In genomic region chr1:40039245-40039756, GRCh38 we compare ENCODE assay signal across 8 cellular contexts. TPM values are rescaled to one million over a fixed set of nuclear protein-coding genes. Genes with fewer than 3 reads are reported as not detected.
DNase-seq lines count a peak whose midpoint lies in the region; ATAC-seq and TF ChIP-seq lines count a peak whose summit lies in the region.

No MANE protein-coding gene starts in this region.

- peak overlapping the region; percentile 90 for H3K4me2 ChIP-seq in GM23248 (ENCODE audit: unreplicated experiment)

- H3K36me3 ChIP-seq in GM23248 (ENCODE audit: low read depth) (no peaks in the 10 kb centered on the region), body of pancreas (replicated peaks in 1 of 2; ENCODE audit: insufficient read depth in 1 of 2, low read depth in 2 of 2) (no peaks in the 10 kb centered on the region)

- H3K4me1 ChIP-seq in GM23248 (ENCODE audit: insufficient read depth) = peaks cover 46% of the 10 kb centered on the region
- H3K4me1 ChIP-seq in body of pancreas = peaks cover 43% of the 10 kb centered on the region

- H3K27me3 ChIP-seq in GM23248 (replicated peaks; ENCODE audit: insufficient read depth) = no peaks in the 10 kb centered on the region
- H3K27me3 ChIP-seq in body of pancreas = no peaks in the 10 kb centered on the region

- peak; percentile 56 for DNase-seq in DMS114 treated with DMSO at 0.1 percent for 48 hours (lab: John Stamatoyannopoulos, UW; ENCODE audit: unreplicated experiment)
- DNase-seq in GM23248 = no peak
- DNase-seq in NCI-H345 (lab: John Stamatoyannopoulos, UW) = peak; percentile 58
- DNase-seq in body of pancreas = peak in 3 of 4 donors; percentile 46 to 58 (median 47)
- no peak for DNase-seq in left lobe of liver (ENCODE audit: low spot score)
- DNase-seq in substantia nigra (lab: John Stamatoyannopoulos, UW) = peak in 6 of 49 donors; percentile 23 to 76 (median 49)

- H3K9me3 ChIP-seq in GM23248 (ENCODE audit: low read depth) = no peaks in the 10 kb centered on the region
- H3K9me3 ChIP-seq in body of pancreas = no peaks in the 10 kb centered on the region

- H4K20me1 ChIP-seq in GM23248 (ENCODE audit: insufficient read depth) = peaks cover 6% of the 10 kb centered on the region; the same call in 1 of the 2 replicates

- H3K79me2 ChIP-seq in GM23248 (ENCODE audit: insufficient read depth) = peaks cover 38% of the 10 kb centered on the region

- H3F3A ChIP-seq in GM23248 (ENCODE audit: insufficient read depth) = peaks cover 50% of the 10 kb centered on the region

- ATAC-seq in body of pancreas (no peak), left lobe of liver (peak; percentile 20), GM18861 (IDR thresholded peaks at IDR 0.05; ENCODE audit: unreplicated experiment) (no peak), GM21786 (IDR thresholded peaks at IDR 0.05; ENCODE audit: unreplicated experiment) (no peak)

- peak overlapping the region; percentile 86 for H2AFZ ChIP-seq in GM23248

- peak in 1 of 7 experiments; percentile 19 for TF ChIP-seq CTCF in body of pancreas (IDR thresholded peaks at IDR 0.05)

- WGBS in GM23248 (ENCODE audit: low coverage in 1 of 2, low lambda C conversion rate in 2 of 2, missing lambda C conversion rate in 2 of 2), 2 experiments = 2 to 4% methylated on average over 10 of the region's 10 CpGs
- WGBS in body of pancreas, 2 donors = 0 to 1% methylated on average over 10 of the region's 10 CpGs

- no peak for TF ChIP-seq POLR2A in body of pancreas (IDR thresholded peaks at IDR 0.05)

- intact Hi-C loops in body of pancreas (cut with DNase I) = no loop called here

- no peaks in the 10 kb centered on the region for H3K9me2 ChIP-seq in GM23248 (ENCODE audit: insufficient read depth)

- H3K27ac ChIP-seq in GM23248 (peak overlapping the region; percentile 95), body of pancreas (peak overlapping the region; percentile 96 to 98 (median 98)), substantia nigra (ENCODE audit: low read depth, low read length, poor library complexity, severe bottlenecking) (peak overlapping the region; percentile 95)

- in situ Hi-C loops in GM23248 (cut with MboI) = loop anchor here (10.0 kb wide), 1 partner anchor 114 kb away; no protein-coding TSS in a partner anchor

- H3K4me3 ChIP-seq in GM23248 (peak overlapping the region; percentile 99), body of pancreas (peak overlapping the region; percentile 50 to 69)

- peak overlapping the region; percentile 94 for H3K9ac ChIP-seq in GM23248

RNA-seq across cellular contexts. Expression of gene CAP1, which starts 1.2 kb away (rescaled TPM):
- total RNA-seq in GM23248 (2014; rRNA removed; shearing (Covaris generic)) = 496 and 560 TPM in 2 replicates
- polyA plus RNA-seq in GM23248 (2016; fragmentation: Nextera tagmentation; extraction: Ambion mirVana) = 576 and 593 TPM in 2 replicates
- 10 to 100 TPM; 60.7 to 66.3 TPM for total RNA-seq in body of pancreas
- total RNA-seq in left lobe of liver = 98.9 TPM

RNA-seq across cellular contexts. Expression of gene PPT1, which starts 57.8 kb away (rescaled TPM):
- 26.9 and 38.3 TPM in 2 replicates for total RNA-seq in GM23248 (2014; rRNA removed; shearing (Covaris generic))
- polyA plus RNA-seq in GM23248 (2016; fragmentation: Nextera tagmentation; extraction: Ambion mirVana) = 53.1 and 54.0 TPM in 2 replicates
- total RNA-seq in body of pancreas = 10 to 100 TPM; 26.4 to 28.5 TPM
- 14.0 TPM for total RNA-seq in left lobe of liver

Comparison
In these comparisons a context has a peak if more than half of its experiments do, and no peak if none do; other contexts are left out.
1. DNase-seq: peak in DMS114 treated with DMSO at 0.1 percent for 48 hours (single experiment), NCI-H345 (single experiment) and body of pancreas (3 of 4); none in GM23248 (single experiment) and left lobe of liver (single experiment).
2. Peak in every context shown above with its lines, with median percentiles within 50 percentile points of each other: H3K27ac ChIP-seq.